8 cellular contexts compared by ENCODE assay signal in genomic region chr4:6953751-6954380, GRCh38. TPM values are rescaled to one million over a fixed set of nuclear protein-coding genes. Genes with fewer than 3 reads are reported as not detected.
DNase-seq lines count a peak whose midpoint lies in the region; ATAC-seq, FAIRE-seq and TF ChIP-seq lines count a peak whose summit lies in the region.
"Had no signal": no experiment of that assay in that cellular context is flagged by ENCODE, and none has a peak within 500 bp of the region (broad histone marks: within the 10 kb centered on the region; RNA-seq: fewer than 3 reads in every experiment).

No MANE protein-coding gene starts in this region.

- H3K4me2 ChIP-seq in IMR-90 (ENCODE audit: low read depth, low read length), result no peak overlapping the region
- H3K4me2 ChIP-seq in H1 (ENCODE audit: insufficient read depth in 1 of 2, low read depth in 2 of 2, low read length in 2 of 2), result peak overlapping the region in 1 of 2 experiments; percentile 40; a peak in 2 of 4 replicates

- peak overlapping the region; percentile 89 for H2AK9ac ChIP-seq in IMR-90 (replicated peaks; ENCODE audit: low read depth, low read length, poor library complexity)

- dilution Hi-C loops in IMR-90 (cut with HindIII; ENCODE audit: low sequenced_read_pairs, unreplicated experiment), result no loop called here

- H2BK5ac ChIP-seq in IMR-90 (ENCODE audit: low read depth, low read length, poor library complexity, severe bottlenecking) (no peak overlapping the region), H1 (ENCODE audit: low read depth, low read length) (0 out of 2 replicates have a peak overlapping the region, but pooled peaks have one; percentile 73)

- H3K56ac ChIP-seq in IMR-90 (ENCODE audit: extremely low read depth, insufficient read depth, low read length) (no peak overlapping the region), H1 (replicated peaks; ENCODE audit: insufficient read length, low read depth, low read length) (no peak overlapping the region)

- no peaks in the 10 kb centered on the region for H3K36me3 ChIP-seq in IMR-90 (ENCODE audit: control insufficient read depth, insufficient read depth, low read length)
- H3K36me3 ChIP-seq in H1 (ENCODE audit: control insufficient read depth in 2 of 4, insufficient read depth in 4 of 4, low read length in 3 of 4), result no peaks in the 10 kb centered on the region
- no peaks in the 10 kb centered on the region for H3K36me3 ChIP-seq in upper lobe of left lung

- peaks cover 20% of the 10 kb centered on the region for H3K9me1 ChIP-seq in IMR-90 (ENCODE audit: insufficient read depth, low read length)

- peak overlapping the region; percentile 71 for H2BK12ac ChIP-seq in H1 (ENCODE audit: low read depth, low read length)

- H2BK120ac ChIP-seq in IMR-90 (ENCODE audit: low read depth, low read length) (peak overlapping the region; percentile 72; the same call in 1 of the 2 replicates), H1 (replicated peaks; ENCODE audit: low read depth, low read length) (no peak overlapping the region)

- TF ChIP-seq EP300 in H1 (IDR thresholded peaks at IDR 0.05; ENCODE audit: borderline replicate concordance in 1 of 2, low read depth in 2 of 2, low read length in 2 of 2) (no peak), upper lobe of left lung (IDR thresholded peaks at IDR 0.05) (no peak)

- BruUV-seq in IMR-90 (replicated peaks; lab: Mats Ljungman, UMichigan), result no TSS peak

- no peak for FAIRE-seq in H1 (lab: Jason Lieb, UNC)

- in situ Hi-C loops in IMR-90 (cut with MboI; ENCODE audit: low sequenced_read_pairs), result no loop called here

- 41% methylated on average over 19 of the region's 35 CpGs; no CpG with 5 or more reads in 1 of the 2 experiments for WGBS in IMR-90 (ENCODE audit: extremely low coverage in 2 of 2, insufficient read length in 1 of 2), 2 experiments
- 61% methylated on average over 28 of the region's 35 CpGs; no CpG with 5 or more reads in 1 of the 2 experiments for WGBS in H1 (ENCODE audit: extremely low coverage in 1 of 2, insufficient coverage in 1 of 2, insufficient read length in 1 of 2, insufficient replicate concordance in 2 of 2, low coverage in 1 of 2, low lambda C conversion rate in 2 of 2, missing lambda C conversion rate in 1 of 2), 2 experiments
- 23% methylated on average over 8 to 26 of the region's 35 CpGs for WGBS in lower leg skin, 2 donors
- 39 to 63% methylated on average over 9 to 35 of the region's 35 CpGs for WGBS in upper lobe of left lung, 2 donors

- H4K20me1 ChIP-seq in IMR-90 (ENCODE audit: insufficient read depth, low read length), result peaks cover 11% of the 10 kb centered on the region; the same call in 1 of the 2 replicates
- H4K20me1 ChIP-seq in H1 (replicated peaks in 1 of 2; ENCODE audit: control insufficient read depth in 1 of 2, insufficient read depth in 2 of 2, low read length in 2 of 2), result peaks cover 0 to 6% of the 10 kb centered on the region in 2 experiments

- CTCF ChIA-PET in IMR-90 (lab: Yijun Ruan, JAX) (no interaction called here), H1 (lab: Charles Lee; ENCODE audit: partially characterized antibody) (interaction anchor here (0.6 to 3.0 kb wide), 4 partner anchors 9 to 117 kb away, joined by 3 to 9 read pairs (median 6); no protein-coding TSS in a partner anchor)

- peak overlapping the region; percentile 76; the same call in 1 of the 2 replicates for H3K14ac ChIP-seq in IMR-90 (replicated peaks; ENCODE audit: low read depth, low read length)
- H3K14ac ChIP-seq in H1 (ENCODE audit: insufficient read length), result no peak overlapping the region

- peak overlapping the region in 1 of 2 experiments; percentile 67; a peak in 3 of 4 replicates for H4K8ac ChIP-seq in IMR-90 (ENCODE audit: low read depth in 2 of 2, low read length in 2 of 2)
- H4K8ac ChIP-seq in H1 (ENCODE audit: extremely low read depth, insufficient read depth, low read length), result peak overlapping the region; percentile 86

- H3K79me1 ChIP-seq in IMR-90 (ENCODE audit: low read depth in 1 of 2, low read length in 2 of 2) (peaks cover 19 to 50% of the 10 kb centered on the region in 2 experiments), H1 (ENCODE audit: low read depth, low read length) (peaks cover 17% of the 10 kb centered on the region)

- H3K23ac ChIP-seq in IMR-90 (ENCODE audit: low read depth, low read length) (0 out of 2 replicates have a peak overlapping the region, but pooled peaks have one; percentile 15), H1 (ENCODE audit: insufficient read length) (no peak overlapping the region)

- H3K4ac ChIP-seq in IMR-90 (ENCODE audit: low read depth, low read length), result peak overlapping the region; percentile 63
- H3K4ac ChIP-seq in H1 (replicated peaks; ENCODE audit: insufficient read length, low read depth, low read length), result no peak overlapping the region

- H2BK15ac ChIP-seq in IMR-90 (ENCODE audit: low read depth, low read length) (peak overlapping the region; percentile 85; the same call in 1 of the 3 replicates), H1 (ENCODE audit: low read length) (0 out of 2 replicates have a peak overlapping the region, but pooled peaks have one; percentile 92)

- peak; percentile 71 for ATAC-seq in IMR-90 (ENCODE audit: low read depth)
- ATAC-seq in upper lobe of left lung (ENCODE audit: low FRiP score in 2 of 2), result peak; percentile 31 to 92
- ATAC-seq in HG03442 (IDR thresholded peaks at IDR 0.05; ENCODE audit: unreplicated experiment), result no peak
- no peak for ATAC-seq in GM21529 (IDR thresholded peaks at IDR 0.05; ENCODE audit: unreplicated experiment)
- no peak for ATAC-seq in HG03469 (IDR thresholded peaks at IDR 0.05; ENCODE audit: unreplicated experiment)

- H4K91ac ChIP-seq in IMR-90 (ENCODE audit: insufficient read depth, low read depth, low read length), result peak overlapping the region; percentile 51
- H4K91ac ChIP-seq in H1 (replicated peaks; ENCODE audit: insufficient read length, low read length), result peak overlapping the region; percentile 74

- intact Hi-C loops in IMR-90 (cut with micrococcal nuclease) (loop anchor here (2.0 kb wide), 1 partner anchor 21 kb away; no protein-coding TSS in a partner anchor), lower leg skin (cut with DNase I; ENCODE audit: low total_unique reads) (no loop called here)

- peaks cover 0 to 61% of the 10 kb centered on the region in 2 experiments; a peak in 2 of 4 replicates for H3K79me2 ChIP-seq in H1 (ENCODE audit: control insufficient read depth in 1 of 2, insufficient read depth in 2 of 2, low read length in 2 of 2)

- H3K9me3 ChIP-seq in IMR-90 (ENCODE audit: control insufficient read depth, insufficient read depth, low read length) (no peaks in the 10 kb centered on the region), H1 (ENCODE audit: insufficient read depth in 2 of 2, low read depth in 1 of 2, low read length in 1 of 2) (no peaks in the 10 kb centered on the region), upper lobe of left lung (no peaks in the 10 kb centered on the region)

- H3K27me3 ChIP-seq in IMR-90 (ENCODE audit: control insufficient read depth, insufficient read depth, low read length) (no peaks in the 10 kb centered on the region), H1 (replicated peaks in 1 of 4; ENCODE audit: control insufficient read depth in 3 of 4, extremely low read depth in 1 of 4, insufficient read depth in 3 of 4, low read length in 3 of 4) (no peaks in the 10 kb centered on the region), upper lobe of left lung (no peaks in the 10 kb centered on the region)

- TF ChIP-seq CTCF in IMR-90 (conservative IDR thresholded peaks at IDR 0.05; ENCODE audit: low read depth, low read length), result no peak
- TF ChIP-seq CTCF in H1 (IDR thresholded peaks at IDR 0.05; ENCODE audit: control extremely low read depth in 1 of 3, insufficient read depth in 1 of 3, low read depth in 1 of 3, low read length in 3 of 3), result no peak
- TF ChIP-seq CTCF in lower leg skin (IDR thresholded peaks at IDR 0.05), result no peak
- no peak for TF ChIP-seq CTCF in upper lobe of left lung (IDR thresholded peaks at IDR 0.05)

- POLR2A ChIA-PET in IMR-90 (lab: Charles Lee; ENCODE audit: unreplicated experiment), result no interaction called here
- POLR2A ChIA-PET in H1 (lab: Charles Lee; ENCODE audit: partially characterized antibody), result interaction anchor here (0.9 to 1.7 kb wide), 4 partner anchors 9 to 45 kb away, joined by 4 to 6 read pairs (median 6); no protein-coding TSS in a partner anchor

- H3K4me1 ChIP-seq in IMR-90 (ENCODE audit: control insufficient read depth, insufficient read depth, low read length) (peaks cover 15% of the 10 kb centered on the region), H1 (replicated peaks in 1 of 4; ENCODE audit: control insufficient read depth in 3 of 4, insufficient read depth in 4 of 4, low read length in 3 of 4) (peaks cover 0 to 20% (median 12%) of the 10 kb centered on the region in 4 experiments; a peak in 6 of 7 replicates), upper lobe of left lung (peaks cover 5 to 37% (median 27%) of the 10 kb centered on the region in 4 donors)

- DNase-seq in IMR-90 (peak; percentile 62), H1 (ENCODE audit: low read depth in 1 of 2, low spot score in 2 of 2) (peak in 1 of 2 experiments; percentile 86), lower leg skin (ENCODE audit: low spot score in 2 of 2) (peak; percentile 75 to 96), upper lobe of left lung (peak; percentile 78 to 91)
- DNase-seq: activated CD4-positive, alpha-beta T cell treated with anti-CD3 and anti-CD28 coated beads for 4 hours had no signal

- TF ChIP-seq RAD21 in IMR-90 (IDR thresholded peaks at IDR 0.05; ENCODE audit: low read length) (no peak), H1 (IDR thresholded peaks at IDR 0.05 in 1 of 2, conservative IDR thresholded peaks at IDR 0.05 in 1 of 2; ENCODE audit: low read depth in 2 of 2, low read length in 2 of 2) (no peak)

- H2AFZ ChIP-seq in IMR-90 (replicated peaks; ENCODE audit: low read length, poor library complexity) (peak overlapping the region; percentile 71), H1 (ENCODE audit: low read length) (no peak overlapping the region)

- H3K4me3 ChIP-seq in IMR-90 (ENCODE audit: insufficient read depth, low read depth, low read length), result no peak overlapping the region
- 0 out of 8 replicates have a peak overlapping the region, but pooled peaks of 1 of the 4 experiments have one; percentile 3 for H3K4me3 ChIP-seq in H1 (ENCODE audit: extremely low read depth in 1 of 4, insufficient read depth in 2 of 4, low read depth in 3 of 4, low read length in 4 of 4)
- H3K4me3 ChIP-seq in lower leg skin (ENCODE audit: low read depth, poor library complexity, severe bottlenecking), result no peak overlapping the region
- peak overlapping the region in 2 of 4 donors; percentile 8 to 18 for H3K4me3 ChIP-seq in upper lobe of left lung

- H3K23me2 ChIP-seq in H1 (ENCODE audit: low read depth, low read length), result no peaks in the 10 kb centered on the region

- H3K27ac ChIP-seq in IMR-90 (ENCODE audit: insufficient read depth, low read length) (peak overlapping the region; percentile 37; the same call in 1 of the 2 replicates), H1 (ENCODE audit: low read depth, low read length) (no peak overlapping the region), upper lobe of left lung (peak overlapping the region in 2 of 4 donors; percentile 68 to 74)

- H3K9ac ChIP-seq in IMR-90 (ENCODE audit: low read depth, low read length) (no peak overlapping the region), H1 (replicated peaks in 1 of 4; ENCODE audit: extremely low read depth in 1 of 4, low read depth in 3 of 4, low read length in 3 of 4) (no peak overlapping the region)

- H2BK20ac ChIP-seq in IMR-90 (ENCODE audit: low read depth, low read length), result peak overlapping the region; percentile 5
- 0 out of 2 replicates have a peak overlapping the region, but pooled peaks have one; percentile 3 for H2BK20ac ChIP-seq in H1 (ENCODE audit: low read length)

- peak overlapping the region; percentile 73 for H3K18ac ChIP-seq in IMR-90 (ENCODE audit: low read depth, low read length)
- peak overlapping the region; percentile 83; the same call in 1 of the 2 replicates for H3K18ac ChIP-seq in H1 (ENCODE audit: extremely low read depth, low read length)

- H2AK5ac ChIP-seq in IMR-90 (ENCODE audit: low read depth, low read length) (peak overlapping the region; percentile 32; the same call in 1 of the 2 replicates), H1 (ENCODE audit: low read depth, low read length) (peak overlapping the region; percentile 96; the same call in 1 of the 2 replicates)

- H4K5ac ChIP-seq in IMR-90 (ENCODE audit: low read depth, low read length), result peak overlapping the region; percentile 71; the same call in 1 of the 2 replicates
- no peak overlapping the region for H4K5ac ChIP-seq in H1 (ENCODE audit: insufficient read length, low read depth, low read length)

- TF ChIP-seq POLR2A in IMR-90 (IDR thresholded peaks at IDR 0.05; ENCODE audit: low read depth, low read length), result no peak
- no peak for TF ChIP-seq POLR2A in H1 (IDR thresholded peaks at IDR 0.05; ENCODE audit: control extremely low read depth in 1 of 2, low read depth in 2 of 2, low read length in 2 of 2)
- TF ChIP-seq POLR2A in lower leg skin (IDR thresholded peaks at IDR 0.05), result no peak
- TF ChIP-seq POLR2A in upper lobe of left lung (IDR thresholded peaks at IDR 0.05), result no peak

RNA-seq across cellular contexts. Expression of gene TBC1D14, which starts 44.2 kb away (rescaled TPM):
- total RNA-seq in IMR-90 (2012; rRNA removed) (40.7 and 48.9 TPM in 2 replicates), lower leg skin (100 to 1,000 TPM in 1 of 4 donors, 10 to 100 TPM in 3; 54.7 to 101 (median 73.3) TPM), upper lobe of left lung (10 to 100 TPM; 47.7 to 61.8 (median 57.8) TPM)
- polyA plus RNA-seq in IMR-90 (2012; rRNA removed) (29.8 and 31.7 TPM in 2 replicates), H1 (2011; rRNA removed) (45.6 and 46.2 TPM in 2 replicates)
- 22.3 and 23.4 TPM in 2 replicates for polyA plus RNA-seq in IMR-90 (2012; cell fraction: cytosol; rRNA removed)
- 23.4 and 27.7 TPM in 2 replicates for polyA plus RNA-seq in IMR-90 (2012; cell fraction: nucleus; rRNA removed; ENCODE audit: low replicate concordance)
- 48.2 and 49.7 TPM in 2 replicates for total RNA-seq in H1 (2021; fragmentation: NEBNext Ultra II Directional; extraction: Animal tissue kit (Norgen Biotek cat#: 25700))
- polyA plus RNA-seq in H1 (2011; cell fraction: cytosol; rRNA removed), result 49.8 TPM
- polyA plus RNA-seq in H1 (2011; cell fraction: nucleus; rRNA removed), result 47.4 TPM
- polyA plus RNA-seq in H1 (2012, experiment 1 of 2), result 38.7 to 43.8 TPM (median 41.7 TPM) in 4 replicates
- 21.9 TPM for polyA plus RNA-seq in H1 (2012, experiment 2 of 2)
- polyA plus RNA-seq in H1 (2013, experiment 1 of 2), result 24.2 TPM
- polyA plus RNA-seq in H1 (2013, experiment 2 of 2), result 25.4 TPM
- 51.5 and 51.9 TPM in 2 replicates for polyA minus RNA-seq in H1 (2011; rRNA and poly(A)+ RNA removed)
- polyA minus RNA-seq in H1 (2011; cell fraction: cytosol; rRNA and poly(A)+ RNA removed), result 27.0 TPM
- polyA minus RNA-seq in H1 (2011; cell fraction: nucleus; rRNA and poly(A)+ RNA removed), result 30.9 TPM

Comparison
In these comparisons a context has a peak if more than half of its experiments do, and no peak if none do; other contexts are left out.
1. ATAC-seq: peak in IMR-90 (single experiment) and upper lobe of left lung (2 of 2); none in HG03442 (single experiment), GM21529 (single experiment) and HG03469 (single experiment).